Comparison of ENCODE assay signal across 17 cellular contexts in the genomic region with DNA sequence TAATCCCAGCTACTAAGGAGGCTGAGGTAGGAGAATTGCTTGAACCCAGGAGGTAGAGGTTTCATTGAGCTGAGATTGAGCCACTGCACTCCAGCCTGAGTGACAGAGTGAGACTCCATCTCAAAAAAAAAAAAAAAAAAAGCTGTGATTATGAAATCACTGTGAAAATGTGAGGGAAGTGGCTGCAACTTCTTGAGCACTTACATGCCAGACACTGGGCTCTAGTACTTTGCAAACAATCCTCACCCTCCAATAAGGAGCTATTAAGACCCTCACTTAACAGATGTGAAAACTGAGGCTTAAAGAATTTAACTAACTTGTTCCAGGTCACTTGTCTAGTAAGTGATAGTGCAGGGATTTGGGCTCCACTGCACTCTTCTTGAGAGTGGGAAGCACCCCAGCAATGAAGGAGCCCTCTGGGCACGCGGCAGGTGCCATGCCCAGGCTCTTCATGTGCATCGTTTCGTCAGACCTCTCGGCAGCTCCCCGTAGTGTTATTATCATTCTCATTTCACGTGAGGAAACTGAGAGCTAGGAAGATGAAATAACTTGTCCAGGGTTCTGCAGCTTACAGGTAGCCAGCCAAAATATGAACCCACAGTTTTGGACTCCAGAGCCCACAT. TPM values are rescaled to one million over a fixed set of nuclear protein-coding genes. Genes with fewer than 3 reads are reported as not detected.
DNase-seq lines count a peak whose midpoint lies in the region; ATAC-seq and TF ChIP-seq lines count a peak whose summit lies in the region.
"Had no signal": no experiment of that assay in that cellular context is flagged by ENCODE, and none has a peak within 500 bp of the region (broad histone marks: within the 10 kb centered on the region; RNA-seq: fewer than 3 reads in every experiment).

No MANE protein-coding gene starts in this region.

- H3K27me3 ChIP-seq in adipocyte (replicated peaks; ENCODE audit: control insufficient read depth, insufficient read depth, low read length): no peaks in the 10 kb centered on the region
- H3K27me3 ChIP-seq in left lung: no peaks in the 10 kb centered on the region
- H3K27me3 ChIP-seq in neutrophil: no peaks in the 10 kb centered on the region
- H3K27me3 ChIP-seq: BE2C had no signal

- no peaks in the 10 kb centered on the region for H3K4me1 ChIP-seq in adipocyte (ENCODE audit: control insufficient read depth, insufficient read depth, low read length)
- H3K4me1 ChIP-seq in left lung: no peaks in the 10 kb centered on the region
- H3K4me1 ChIP-seq in neutrophil (ENCODE audit: control insufficient read depth in 1 of 2, insufficient read depth in 1 of 2, low read depth in 1 of 2, low read length in 1 of 2): peaks cover 21 to 22% of the 10 kb centered on the region in 2 experiments
- H3K4me1 ChIP-seq: HAP-1 had no signal

- H3K27ac ChIP-seq in left lung (no peak overlapping the region), neutrophil (peak overlapping the region; percentile 65)

- DNase-seq in adipocyte (ENCODE audit: low read depth): peak; percentile 4
- DNase-seq in left lung: no peak
- no peak for DNase-seq in DMS114 treated with DMSO at 0.1 percent for 48 hours (lab: John Stamatoyannopoulos, UW; ENCODE audit: unreplicated experiment)
- DNase-seq in H4 (ENCODE audit: low spot score): no peak
- DNase-seq: ACHN; BE2C; C1 segment of cervical spinal cord; CD4-positive, CD25-positive, alpha-beta regulatory T cell; CD8-positive, alpha-beta memory T cell; COR-L47; DMS 273 treated with DMSO at 0.1 percent for 48 hours; DMS79; GDM1 had no signal

- no peaks in the 10 kb centered on the region for H3K9me3 ChIP-seq in adipocyte (ENCODE audit: control insufficient read depth, low read length)
- H3K9me3 ChIP-seq in left lung: no peaks in the 10 kb centered on the region
- H3K9me3 ChIP-seq in neutrophil: no peaks in the 10 kb centered on the region
- H3K9me3 ChIP-seq: BE2C, HAP-1 had no signal

- H3K36me3 ChIP-seq in adipocyte (ENCODE audit: control insufficient read depth, insufficient read depth, low read length, severe bottlenecking): peaks cover 86% of the 10 kb centered on the region
- H3K36me3 ChIP-seq in left lung: peaks cover 0 to 59% of the 10 kb centered on the region in 2 donors
- peaks cover 50% of the 10 kb centered on the region for H3K36me3 ChIP-seq in neutrophil
- H3K36me3 ChIP-seq: HAP-1 had no signal

- no peak overlapping the region for H3K9ac ChIP-seq in adipocyte (ENCODE audit: low read length)

- intact Hi-C loops in left lung (cut with DNase I): no loop called here

- H3K4me3 ChIP-seq in adipocyte (ENCODE audit: low read length): no peak overlapping the region
- no peak overlapping the region for H3K4me3 ChIP-seq in left lung
- H3K4me3 ChIP-seq in neutrophil (ENCODE audit: low read depth in 1 of 2, low read length in 1 of 2): no peak overlapping the region
- H3K4me3 ChIP-seq: HAP-1 had no signal

- TF ChIP-seq CTCF in left lung (IDR thresholded peaks at IDR 0.05): no peak
- no peak for TF ChIP-seq CTCF in neutrophil (IDR thresholded peaks at IDR 0.05)

- ATAC-seq in left lung (peak; percentile 89), GM18858 (IDR thresholded peaks at IDR 0.05; ENCODE audit: unreplicated experiment) (no peak), GM19455 (IDR thresholded peaks at IDR 0.05; ENCODE audit: unreplicated experiment) (no peak)

RNA-seq across cellular contexts. Expression of a gene that starts 19.0 kb away (rescaled TPM):
- 10 to 100 TPM; 28.0 to 29.1 TPM for total RNA-seq in left lung
- 11.5 and 13.7 TPM in 2 replicates for total RNA-seq in H4 (2014; rRNA removed; shearing (Covaris generic))
